1 cellular context compared by ENCODE assay signal in the genomic region with DNA sequence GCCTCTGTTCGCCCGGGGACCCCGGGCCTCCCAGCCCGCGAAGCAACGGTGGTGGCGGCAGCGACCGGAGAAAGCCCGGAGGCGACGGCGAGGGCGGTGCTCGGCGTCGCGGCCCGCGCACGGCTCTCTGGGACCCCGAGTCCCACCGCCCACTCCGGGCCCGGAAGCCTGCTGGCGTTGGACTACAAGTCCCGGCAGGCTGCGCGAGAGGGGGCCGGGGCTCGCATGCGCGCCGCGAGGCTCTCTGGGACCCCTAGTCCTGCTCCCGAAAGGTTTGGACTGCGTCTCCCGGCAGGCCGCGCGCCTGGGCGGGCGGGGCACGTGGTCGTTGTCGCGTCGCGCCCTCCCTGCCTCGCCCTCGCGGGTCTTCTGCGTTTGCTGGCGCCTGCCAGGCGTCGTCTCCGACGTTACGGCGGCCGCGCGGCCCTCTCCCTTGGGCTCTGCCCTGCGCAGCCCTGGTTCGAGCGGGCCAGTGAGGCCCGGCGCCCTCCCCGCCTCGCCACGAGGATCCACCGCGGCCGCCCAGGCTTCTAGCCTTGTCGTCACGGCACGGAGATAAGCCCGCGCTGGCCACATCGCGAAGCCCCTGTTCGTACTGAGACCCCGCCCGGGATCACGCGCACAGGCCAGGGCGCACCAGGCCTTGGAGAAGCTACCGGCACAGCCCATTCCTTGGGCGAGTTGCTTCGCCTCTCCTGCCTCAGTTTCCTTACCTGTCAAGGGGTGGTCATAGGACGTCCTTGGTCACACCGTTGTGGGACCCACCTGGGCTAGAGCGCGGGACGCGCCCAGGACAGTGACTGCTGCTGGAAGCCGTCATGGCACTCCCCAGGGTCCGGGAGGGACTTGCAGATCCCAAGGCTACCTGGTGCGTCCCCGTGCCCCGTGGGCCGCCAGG.
A peak's percentile ranks its signal among the peaks of the same experiment; 100 is the strongest.
TF ChIP-seq lines count a peak whose summit lies in the region.

A gene (minus strand): TSS at position 75 of the 898 bp plus-strand sequence. CDS start 549 bp downstream, outside the sequence.

TF ChIP-seq in HepG2, 621 proteins besides CTCF, POLR2A, EP300 and RAD21 (continued from another document and continues in another):
- TF ChIP-seq, protein P1, sequence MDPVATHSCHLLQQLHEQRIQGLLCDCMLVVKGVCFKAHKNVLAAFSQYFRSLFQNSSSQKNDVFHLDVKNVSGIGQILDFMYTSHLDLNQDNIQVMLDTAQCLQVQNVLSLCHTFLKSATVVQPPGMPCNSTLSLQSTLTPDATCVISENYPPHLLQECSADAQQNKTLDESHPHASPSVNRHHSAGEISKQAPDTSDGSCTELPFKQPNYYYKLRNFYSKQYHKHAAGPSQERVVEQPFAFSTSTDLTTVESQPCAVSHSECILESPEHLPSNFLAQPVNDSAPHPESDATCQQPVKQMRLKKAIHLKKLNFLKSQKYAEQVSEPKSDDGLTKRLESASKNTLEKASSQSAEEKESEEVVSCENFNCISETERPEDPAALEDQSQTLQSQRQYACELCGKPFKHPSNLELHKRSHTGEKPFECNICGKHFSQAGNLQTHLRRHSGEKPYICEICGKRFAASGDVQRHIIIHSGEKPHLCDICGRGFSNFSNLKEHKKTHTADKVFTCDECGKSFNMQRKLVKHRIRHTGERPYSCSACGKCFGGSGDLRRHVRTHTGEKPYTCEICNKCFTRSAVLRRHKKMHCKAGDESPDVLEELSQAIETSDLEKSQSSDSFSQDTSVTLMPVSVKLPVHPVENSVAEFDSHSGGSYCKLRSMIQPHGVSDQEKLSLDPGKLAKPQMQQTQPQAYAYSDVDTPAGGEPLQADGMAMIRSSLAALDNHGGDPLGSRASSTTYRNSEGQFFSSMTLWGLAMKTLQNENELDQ (CRISPR knock-in tag; IDR thresholded peaks at IDR 0.05; ENCODE audit: borderline replicate concordance): peak; percentile 81; the same call in 1 of the 2 replicates
- TF ChIP-seq ZSCAN21 (CRISPR knock-in tag; IDR thresholded peaks at IDR 0.05; ENCODE audit: borderline replicate concordance) (peak; percentile 99), MTA3 (CRISPR knock-in tag; IDR thresholded peaks at IDR 0.05) (no peak), ZNF317 (CRISPR knock-in tag; IDR thresholded peaks at IDR 0.05) (peak; percentile 73), ZNF550 (CRISPR knock-in tag; IDR thresholded peaks at IDR 0.05; ENCODE audit: borderline replicate concordance) (peak; percentile 99; the same call in 1 of the 2 replicates), CEBPB (IDR thresholded peaks at IDR 0.05; ENCODE audit: borderline replicate concordance, low read depth, low read length) (no peak), ZKSCAN8 (CRISPR knock-in tag; IDR thresholded peaks at IDR 0.05; ENCODE audit: borderline replicate concordance) (peak; percentile 92; the same call in 1 of the 2 replicates), SP1 (IDR thresholded peaks at IDR 0.05) (no peak), SP1 (CRISPR knock-in tag; IDR thresholded peaks at IDR 0.05) (peak; percentile 95), REXO4 (CRISPR knock-in tag; IDR thresholded peaks at IDR 0.05; ENCODE audit: borderline replicate concordance) (peak; percentile 99), ZNF143 (CRISPR knock-in tag; IDR thresholded peaks at IDR 0.05) (peak; percentile 99), ZNF343 (CRISPR knock-in tag; IDR thresholded peaks at IDR 0.05) (peak; percentile 99), HOXA3 (CRISPR knock-in tag; IDR thresholded peaks at IDR 0.05) (peak; percentile 99), ZNF567 (CRISPR knock-in tag; IDR thresholded peaks at IDR 0.05; ENCODE audit: borderline replicate concordance) (peak; percentile 100), MTF2 (CRISPR knock-in tag; IDR thresholded peaks at IDR 0.05; ENCODE audit: borderline replicate concordance) (peak; percentile 93), RXRA (CRISPR knock-in tag; IDR thresholded peaks at IDR 0.05) (peak; percentile 90), NCOA5 (CRISPR knock-in tag; IDR thresholded peaks at IDR 0.05) (no peak), ZFP36L1 (CRISPR knock-in tag; IDR thresholded peaks at IDR 0.05) (peak; percentile 99), SOX5 (CRISPR knock-in tag; IDR thresholded peaks at IDR 0.05; ENCODE audit: borderline replicate concordance) (peak; percentile 85), TBP (CRISPR knock-in tag; IDR thresholded peaks at IDR 0.05) (peak; percentile 99), SP5 (CRISPR knock-in tag; IDR thresholded peaks at IDR 0.05; ENCODE audit: borderline replicate concordance, low read depth) (peak; percentile 90), FOXK1 (CRISPR knock-in tag; IDR thresholded peaks at IDR 0.05; ENCODE audit: borderline replicate concordance, low read depth) (peak; percentile 85), YEATS2 (CRISPR knock-in tag; IDR thresholded peaks at IDR 0.05; ENCODE audit: borderline replicate concordance) (peak; percentile 92), HOXA7 (CRISPR knock-in tag; IDR thresholded peaks at IDR 0.05) (no peak), ZFX (CRISPR knock-in tag; IDR thresholded peaks at IDR 0.05; ENCODE audit: low read depth) (peak; percentile 95), ZNF20 (CRISPR knock-in tag; IDR thresholded peaks at IDR 0.05) (no peak; the same call in 1 of the 2 replicates), ARNT (IDR thresholded peaks at IDR 0.05) (no peak), ESRRA (CRISPR knock-in tag; IDR thresholded peaks at IDR 0.05; ENCODE audit: low read depth) (peak; percentile 90), HDAC1 (CRISPR knock-in tag; IDR thresholded peaks at IDR 0.05) (peak; percentile 75), XRCC5 (optimal IDR thresholded peaks at IDR 0.05; ENCODE audit: low read length) (peak; percentile 70), TRIM24 (CRISPR knock-in tag; IDR thresholded peaks at IDR 0.05) (no peak), IKZF1 (IDR thresholded peaks at IDR 0.05) (no peak), ZNF850 (CRISPR knock-in tag; conservative IDR thresholded peaks at IDR 0.05) (no peak; the same call in 1 of the 2 replicates), MTF1 (CRISPR knock-in tag; IDR thresholded peaks at IDR 0.05) (peak; percentile 85), ZNF557 (CRISPR knock-in tag; IDR thresholded peaks at IDR 0.05) (peak; percentile 95), ZNF263 (CRISPR knock-in tag; IDR thresholded peaks at IDR 0.05) (peak; percentile 66; the same call in 1 of the 2 replicates), SIN3A (IDR thresholded peaks at IDR 0.05; ENCODE audit: borderline replicate concordance, low read depth, low read length) (no peak), ZNF253 (CRISPR knock-in tag; IDR thresholded peaks at IDR 0.05; ENCODE audit: borderline replicate concordance) (peak; percentile 99), PRMT3 (CRISPR knock-in tag; IDR thresholded peaks at IDR 0.05; ENCODE audit: borderline replicate concordance, low read depth) (peak; percentile 99), DPF2 (CRISPR knock-in tag; IDR thresholded peaks at IDR 0.05; ENCODE audit: borderline replicate concordance, low read depth) (peak; percentile 54; the same call in 1 of the 2 replicates), TP53 (CRISPR knock-in tag; conservative IDR thresholded peaks at IDR 0.05) (no peak; the same call in 1 of the 2 replicates), ZNF124 (CRISPR knock-in tag; IDR thresholded peaks at IDR 0.05) (peak; percentile 99), KDM6A (CRISPR knock-in tag; IDR thresholded peaks at IDR 0.05; ENCODE audit: low read depth) (peak; percentile 50; the same call in 1 of the 2 replicates), STAG1 (CRISPR knock-in tag; IDR thresholded peaks at IDR 0.05) (peak; percentile 17)
- TF ChIP-seq, protein P2, sequence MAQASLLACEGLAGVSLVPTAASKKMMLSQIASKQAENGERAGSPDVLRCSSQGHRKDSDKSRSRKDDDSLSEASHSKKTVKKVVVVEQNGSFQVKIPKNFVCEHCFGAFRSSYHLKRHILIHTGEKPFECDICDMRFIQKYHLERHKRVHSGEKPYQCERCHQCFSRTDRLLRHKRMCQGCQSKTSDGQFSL (CRISPR knock-in tag; IDR thresholded peaks at IDR 0.05): no peak; the same call in 1 of the 2 replicates
- TF ChIP-seq, protein P3, sequence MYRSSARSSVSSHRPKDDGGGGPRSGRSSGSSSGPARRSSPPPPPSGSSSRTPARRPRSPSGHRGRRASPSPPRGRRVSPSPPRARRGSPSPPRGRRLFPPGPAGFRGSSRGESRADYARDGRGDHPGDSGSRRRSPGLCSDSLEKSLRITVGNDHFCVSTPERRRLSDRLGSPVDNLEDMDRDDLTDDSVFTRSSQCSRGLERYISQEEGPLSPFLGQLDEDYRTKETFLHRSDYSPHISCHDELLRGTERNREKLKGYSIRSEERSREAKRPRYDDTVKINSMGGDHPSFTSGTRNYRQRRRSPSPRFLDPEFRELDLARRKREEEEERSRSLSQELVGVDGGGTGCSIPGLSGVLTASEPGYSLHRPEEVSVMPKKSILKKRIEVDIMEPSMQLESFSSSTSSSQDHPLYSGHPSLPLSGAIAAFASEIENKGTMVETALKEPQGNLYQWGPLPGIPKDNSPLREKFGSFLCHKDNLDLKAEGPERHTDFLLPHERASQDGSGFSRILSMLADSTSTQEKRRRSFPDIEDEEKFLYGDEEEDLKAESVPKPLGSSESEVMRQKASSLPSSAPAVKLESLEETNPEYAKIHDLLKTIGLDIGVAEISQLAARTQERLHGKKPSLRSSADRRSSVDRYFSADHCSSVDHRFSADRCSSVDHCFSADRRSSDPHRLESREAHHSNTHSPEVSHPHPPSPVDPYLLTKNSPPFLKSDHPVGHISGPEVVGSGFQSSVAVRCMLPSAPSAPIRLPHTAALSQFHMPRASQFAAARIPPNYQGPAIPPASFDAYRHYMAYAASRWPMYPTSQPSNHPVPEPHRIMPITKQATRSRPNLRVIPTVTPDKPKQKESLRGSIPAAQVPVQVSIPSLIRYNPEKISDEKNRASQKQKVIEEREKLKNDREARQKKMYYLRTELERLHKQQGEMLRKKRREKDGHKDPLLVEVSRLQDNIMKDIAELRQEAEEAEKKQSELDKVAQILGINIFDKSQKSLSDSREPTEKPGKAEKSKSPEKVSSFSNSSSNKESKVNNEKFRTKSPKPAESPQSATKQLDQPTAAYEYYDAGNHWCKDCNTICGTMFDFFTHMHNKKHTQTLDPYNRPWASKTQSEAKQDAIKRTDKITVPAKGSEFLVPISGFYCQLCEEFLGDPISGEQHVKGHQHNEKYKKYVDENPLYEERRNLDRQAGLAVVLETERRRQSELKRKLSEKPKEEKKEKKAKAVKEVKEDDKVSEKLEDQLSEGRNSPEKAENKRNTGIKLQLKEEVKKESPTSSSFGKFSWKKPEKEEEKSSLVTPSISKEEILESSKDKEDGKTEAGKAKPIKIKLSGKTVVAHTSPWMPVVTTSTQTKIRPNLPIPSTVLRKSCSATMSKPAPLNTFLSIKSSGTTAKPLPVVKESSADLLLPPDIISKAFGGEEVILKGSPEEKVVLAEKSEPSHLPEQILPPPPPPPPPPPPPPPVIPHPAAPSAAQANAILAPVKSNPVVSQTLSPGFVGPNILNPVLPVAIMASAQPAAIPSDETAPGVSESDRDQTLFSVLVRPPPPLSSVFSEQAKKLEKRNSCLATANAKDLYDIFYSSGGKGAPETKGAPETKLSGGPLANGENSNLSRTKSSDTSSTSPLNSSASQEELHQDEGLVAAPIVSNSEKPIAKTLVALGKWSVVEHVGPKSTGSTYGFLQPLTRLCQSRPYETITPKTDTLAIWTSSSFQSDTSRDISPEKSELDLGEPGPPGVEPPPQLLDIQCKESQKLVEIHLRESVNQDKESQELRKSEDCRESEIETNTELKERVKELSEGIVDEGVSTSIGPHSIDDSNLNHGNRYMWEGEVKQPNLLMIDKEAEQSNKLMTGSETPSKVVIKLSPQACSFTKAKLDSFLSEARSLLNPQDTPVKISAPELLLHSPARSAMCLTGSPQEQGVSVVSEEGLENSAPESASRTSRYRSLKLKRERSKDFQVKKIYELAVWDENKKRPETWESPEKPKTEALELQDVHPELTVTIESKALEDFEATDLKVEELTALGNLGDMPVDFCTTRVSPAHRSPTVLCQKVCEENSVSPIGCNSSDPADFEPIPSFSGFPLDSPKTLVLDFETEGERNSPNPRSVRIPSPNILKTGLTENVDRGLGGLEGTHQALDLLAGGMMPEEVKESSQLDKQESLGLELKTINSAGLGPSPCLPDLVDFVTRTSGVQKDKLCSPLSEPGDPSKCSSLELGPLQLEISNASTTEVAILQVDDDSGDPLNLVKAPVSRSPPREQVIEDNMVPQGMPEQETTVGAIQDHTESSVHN (CRISPR knock-in tag; IDR thresholded peaks at IDR 0.05): peak; percentile 94; the same call in 1 of the 2 replicates
- TF ChIP-seq, protein P4, sequence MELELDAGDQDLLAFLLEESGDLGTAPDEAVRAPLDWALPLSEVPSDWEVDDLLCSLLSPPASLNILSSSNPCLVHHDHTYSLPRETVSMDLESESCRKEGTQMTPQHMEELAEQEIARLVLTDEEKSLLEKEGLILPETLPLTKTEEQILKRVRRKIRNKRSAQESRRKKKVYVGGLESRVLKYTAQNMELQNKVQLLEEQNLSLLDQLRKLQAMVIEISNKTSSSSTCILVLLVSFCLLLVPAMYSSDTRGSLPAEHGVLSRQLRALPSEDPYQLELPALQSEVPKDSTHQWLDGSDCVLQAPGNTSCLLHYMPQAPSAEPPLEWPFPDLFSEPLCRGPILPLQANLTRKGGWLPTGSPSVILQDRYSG (CRISPR knock-in tag; IDR thresholded peaks at IDR 0.05): peak; percentile 99
- TF ChIP-seq, protein P5, sequence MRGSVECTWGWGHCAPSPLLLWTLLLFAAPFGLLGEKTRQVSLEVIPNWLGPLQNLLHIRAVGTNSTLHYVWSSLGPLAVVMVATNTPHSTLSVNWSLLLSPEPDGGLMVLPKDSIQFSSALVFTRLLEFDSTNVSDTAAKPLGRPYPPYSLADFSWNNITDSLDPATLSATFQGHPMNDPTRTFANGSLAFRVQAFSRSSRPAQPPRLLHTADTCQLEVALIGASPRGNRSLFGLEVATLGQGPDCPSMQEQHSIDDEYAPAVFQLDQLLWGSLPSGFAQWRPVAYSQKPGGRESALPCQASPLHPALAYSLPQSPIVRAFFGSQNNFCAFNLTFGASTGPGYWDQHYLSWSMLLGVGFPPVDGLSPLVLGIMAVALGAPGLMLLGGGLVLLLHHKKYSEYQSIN (CRISPR knock-in tag; IDR thresholded peaks at IDR 0.05; ENCODE audit: borderline replicate concordance): no peak
- TF ChIP-seq, protein P6, sequence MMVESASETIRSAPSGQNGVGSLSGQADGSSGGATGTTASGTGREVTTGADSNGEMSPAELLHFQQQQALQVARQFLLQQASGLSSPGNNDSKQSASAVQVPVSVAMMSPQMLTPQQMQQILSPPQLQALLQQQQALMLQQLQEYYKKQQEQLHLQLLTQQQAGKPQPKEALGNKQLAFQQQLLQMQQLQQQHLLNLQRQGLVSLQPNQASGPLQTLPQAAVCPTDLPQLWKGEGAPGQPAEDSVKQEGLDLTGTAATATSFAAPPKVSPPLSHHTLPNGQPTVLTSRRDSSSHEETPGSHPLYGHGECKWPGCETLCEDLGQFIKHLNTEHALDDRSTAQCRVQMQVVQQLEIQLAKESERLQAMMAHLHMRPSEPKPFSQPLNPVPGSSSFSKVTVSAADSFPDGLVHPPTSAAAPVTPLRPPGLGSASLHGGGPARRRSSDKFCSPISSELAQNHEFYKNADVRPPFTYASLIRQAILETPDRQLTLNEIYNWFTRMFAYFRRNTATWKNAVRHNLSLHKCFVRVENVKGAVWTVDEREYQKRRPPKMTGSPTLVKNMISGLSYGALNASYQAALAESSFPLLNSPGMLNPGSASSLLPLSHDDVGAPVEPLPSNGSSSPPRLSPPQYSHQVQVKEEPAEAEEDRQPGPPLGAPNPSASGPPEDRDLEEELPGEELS (CRISPR knock-in tag; IDR thresholded peaks at IDR 0.05): peak; percentile 75
